Comparison of ENCODE assay signal across 1 cellular context in the genomic region with DNA sequence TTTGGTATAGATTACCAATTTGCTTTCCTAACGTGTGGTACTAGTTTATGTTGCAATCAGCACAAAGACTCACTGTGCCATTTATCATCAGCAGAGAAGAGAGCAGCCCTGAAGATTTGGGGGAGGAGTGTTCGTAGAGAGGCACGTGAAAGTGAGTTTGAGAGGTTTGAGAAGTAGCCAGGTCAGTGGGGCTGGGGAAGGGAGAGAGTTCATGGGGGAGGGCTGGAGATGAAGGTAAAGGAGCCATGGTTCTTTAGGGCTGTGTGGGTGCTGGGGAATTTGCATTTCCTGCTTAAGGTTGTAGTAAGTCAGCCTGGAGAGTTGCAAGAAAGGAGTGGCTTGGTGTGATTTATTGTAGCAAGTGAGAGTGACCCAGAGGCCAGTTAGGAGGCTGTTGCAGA.
TF ChIP-seq lines count a peak whose summit lies in the region.

No MANE protein-coding gene starts in this region.

TF ChIP-seq in HEK293, 187 proteins besides CTCF, POLR2A, EP300 and RAD21 (continued from another document and continues in another):
- TF ChIP-seq, protein P1, sequence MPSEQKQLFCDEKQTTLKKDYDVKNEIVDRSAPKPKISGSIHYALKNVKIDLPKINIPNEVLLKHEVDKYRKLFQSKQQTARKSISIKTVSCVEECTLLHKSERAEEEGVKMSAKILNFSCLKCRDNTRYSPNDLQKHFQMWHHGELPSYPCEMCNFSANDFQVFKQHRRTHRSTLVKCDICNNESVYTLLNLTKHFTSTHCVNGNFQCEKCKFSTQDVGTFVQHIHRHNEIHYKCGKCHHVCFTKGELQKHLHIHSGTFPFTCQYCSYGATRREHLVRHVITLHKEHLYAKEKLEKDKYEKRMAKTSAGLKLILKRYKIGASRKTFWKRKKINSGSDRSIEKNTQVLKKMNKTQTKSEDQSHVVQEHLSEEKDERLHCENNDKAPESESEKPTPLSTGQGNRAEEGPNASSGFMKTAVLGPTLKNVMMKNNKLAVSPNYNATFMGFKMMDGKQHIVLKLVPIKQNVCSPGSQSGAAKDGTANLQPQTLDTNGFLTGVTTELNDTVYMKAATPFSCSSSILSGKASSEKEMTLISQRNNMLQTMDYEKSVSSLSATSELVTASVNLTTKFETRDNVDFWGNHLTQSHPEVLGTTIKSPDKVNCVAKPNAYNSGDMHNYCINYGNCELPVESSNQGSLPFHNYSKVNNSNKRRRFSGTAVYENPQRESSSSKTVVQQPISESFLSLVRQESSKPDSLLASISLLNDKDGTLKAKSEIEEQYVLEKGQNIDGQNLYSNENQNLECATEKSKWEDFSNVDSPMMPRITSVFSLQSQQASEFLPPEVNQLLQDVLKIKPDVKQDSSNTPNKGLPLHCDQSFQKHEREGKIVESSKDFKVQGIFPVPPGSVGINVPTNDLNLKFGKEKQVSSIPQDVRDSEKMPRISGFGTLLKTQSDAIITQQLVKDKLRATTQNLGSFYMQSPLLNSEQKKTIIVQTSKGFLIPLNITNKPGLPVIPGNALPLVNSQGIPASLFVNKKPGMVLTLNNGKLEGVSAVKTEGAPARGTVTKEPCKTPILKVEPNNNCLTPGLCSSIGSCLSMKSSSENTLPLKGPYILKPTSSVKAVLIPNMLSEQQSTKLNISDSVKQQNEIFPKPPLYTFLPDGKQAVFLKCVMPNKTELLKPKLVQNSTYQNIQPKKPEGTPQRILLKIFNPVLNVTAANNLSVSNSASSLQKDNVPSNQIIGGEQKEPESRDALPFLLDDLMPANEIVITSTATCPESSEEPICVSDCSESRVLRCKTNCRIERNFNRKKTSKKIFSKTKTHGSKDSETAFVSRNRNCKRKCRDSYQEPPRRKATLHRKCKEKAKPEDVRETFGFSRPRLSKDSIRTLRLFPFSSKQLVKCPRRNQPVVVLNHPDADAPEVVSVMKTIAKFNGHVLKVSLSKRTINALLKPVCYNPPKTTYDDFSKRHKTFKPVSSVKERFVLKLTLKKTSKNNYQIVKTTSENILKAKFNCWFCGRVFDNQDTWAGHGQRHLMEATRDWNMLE (tag by site-specific recombination; conservative IDR thresholded peaks at IDR 0.05; ENCODE audit: low read depth): no peak
- no peak for TF ChIP-seq ZNF548 (tag by site-specific recombination; IDR thresholded peaks at IDR 0.05)
- TF ChIP-seq ZNF488 (tag by site-specific recombination; IDR thresholded peaks at IDR 0.05): no peak
- no peak for TF ChIP-seq ZNF146 (tag by site-specific recombination; IDR thresholded peaks at IDR 0.05)
- TF ChIP-seq, protein P2, sequence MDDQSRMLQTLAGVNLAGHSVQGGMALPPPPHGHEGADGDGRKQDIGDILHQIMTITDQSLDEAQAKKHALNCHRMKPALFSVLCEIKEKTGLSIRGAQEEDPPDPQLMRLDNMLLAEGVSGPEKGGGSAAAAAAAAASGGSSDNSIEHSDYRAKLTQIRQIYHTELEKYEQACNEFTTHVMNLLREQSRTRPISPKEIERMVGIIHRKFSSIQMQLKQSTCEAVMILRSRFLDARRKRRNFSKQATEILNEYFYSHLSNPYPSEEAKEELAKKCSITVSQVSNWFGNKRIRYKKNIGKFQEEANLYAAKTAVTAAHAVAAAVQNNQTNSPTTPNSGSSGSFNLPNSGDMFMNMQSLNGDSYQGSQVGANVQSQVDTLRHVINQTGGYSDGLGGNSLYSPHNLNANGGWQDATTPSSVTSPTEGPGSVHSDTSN (CRISPR knock-in tag; IDR thresholded peaks at IDR 0.05): no peak
- TF ChIP-seq EGR2 (tag by site-specific recombination; IDR thresholded peaks at IDR 0.05; ENCODE audit: low read depth): no peak
- TF ChIP-seq ZNF585B (tag by site-specific recombination; IDR thresholded peaks at IDR 0.05): no peak
- TF ChIP-seq ZNF214 (tag by site-specific recombination; IDR thresholded peaks at IDR 0.05; ENCODE audit: borderline replicate concordance): no peak
- no peak for TF ChIP-seq ZXDB (tag by site-specific recombination; IDR thresholded peaks at IDR 0.05)
- TF ChIP-seq, protein P3, sequence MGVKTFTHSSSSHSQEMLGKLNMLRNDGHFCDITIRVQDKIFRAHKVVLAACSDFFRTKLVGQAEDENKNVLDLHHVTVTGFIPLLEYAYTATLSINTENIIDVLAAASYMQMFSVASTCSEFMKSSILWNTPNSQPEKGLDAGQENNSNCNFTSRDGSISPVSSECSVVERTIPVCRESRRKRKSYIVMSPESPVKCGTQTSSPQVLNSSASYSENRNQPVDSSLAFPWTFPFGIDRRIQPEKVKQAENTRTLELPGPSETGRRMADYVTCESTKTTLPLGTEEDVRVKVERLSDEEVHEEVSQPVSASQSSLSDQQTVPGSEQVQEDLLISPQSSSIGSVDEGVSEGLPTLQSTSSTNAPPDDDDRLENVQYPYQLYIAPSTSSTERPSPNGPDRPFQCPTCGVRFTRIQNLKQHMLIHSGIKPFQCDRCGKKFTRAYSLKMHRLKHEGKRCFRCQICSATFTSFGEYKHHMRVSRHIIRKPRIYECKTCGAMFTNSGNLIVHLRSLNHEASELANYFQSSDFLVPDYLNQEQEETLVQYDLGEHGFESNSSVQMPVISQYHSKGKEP (tag by site-specific recombination; IDR thresholded peaks at IDR 0.05): no peak
- TF ChIP-seq RBAK (tag by site-specific recombination; IDR thresholded peaks at IDR 0.05): no peak
- TF ChIP-seq ZNF692 (tag by site-specific recombination; IDR thresholded peaks at IDR 0.05): peak; percentile 96
- TF ChIP-seq ZNF560 (tag by site-specific recombination; IDR thresholded peaks at IDR 0.05; ENCODE audit: borderline replicate concordance): no peak
- TF ChIP-seq SCRT2 (tag by site-specific recombination; IDR thresholded peaks at IDR 0.05): no peak
- no peak for TF ChIP-seq GLI4 (tag by site-specific recombination; IDR thresholded peaks at IDR 0.05)
- no peak for TF ChIP-seq ZNF140 (tag by site-specific recombination; IDR thresholded peaks at IDR 0.05)
- TF ChIP-seq ZNF660 (tag by site-specific recombination; IDR thresholded peaks at IDR 0.05): no peak
- TF ChIP-seq, protein P4, sequence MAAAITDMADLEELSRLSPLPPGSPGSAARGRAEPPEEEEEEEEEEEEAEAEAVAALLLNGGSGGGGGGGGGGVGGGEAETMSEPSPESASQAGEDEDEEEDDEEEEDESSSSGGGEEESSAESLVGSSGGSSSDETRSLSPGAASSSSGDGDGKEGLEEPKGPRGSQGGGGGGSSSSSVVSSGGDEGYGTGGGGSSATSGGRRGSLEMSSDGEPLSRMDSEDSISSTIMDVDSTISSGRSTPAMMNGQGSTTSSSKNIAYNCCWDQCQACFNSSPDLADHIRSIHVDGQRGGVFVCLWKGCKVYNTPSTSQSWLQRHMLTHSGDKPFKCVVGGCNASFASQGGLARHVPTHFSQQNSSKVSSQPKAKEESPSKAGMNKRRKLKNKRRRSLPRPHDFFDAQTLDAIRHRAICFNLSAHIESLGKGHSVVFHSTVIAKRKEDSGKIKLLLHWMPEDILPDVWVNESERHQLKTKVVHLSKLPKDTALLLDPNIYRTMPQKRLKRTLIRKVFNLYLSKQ (tag by site-specific recombination; IDR thresholded peaks at IDR 0.05; ENCODE audit: borderline replicate concordance): no peak
- no peak for TF ChIP-seq ZFP3 (tag by site-specific recombination; IDR thresholded peaks at IDR 0.05; ENCODE audit: low read depth)
- TF ChIP-seq ZFP69B (tag by site-specific recombination; IDR thresholded peaks at IDR 0.05): peak; percentile 95
- TF ChIP-seq ZNF19 (tag by site-specific recombination; IDR thresholded peaks at IDR 0.05; ENCODE audit: low read depth): no peak
- TF ChIP-seq ZNF433 (tag by site-specific recombination; IDR thresholded peaks at IDR 0.05; ENCODE audit: low read depth): no peak
- TF ChIP-seq ZBTB17 (tag by site-specific recombination; IDR thresholded peaks at IDR 0.05): 0 out of 2 replicates have a peak, but pooled peaks have one; percentile 12
- no peak for TF ChIP-seq ZNF366 (tag by site-specific recombination; conservative IDR thresholded peaks at IDR 0.05)
- peak; percentile 38; the same call in 1 of the 2 replicates for TF ChIP-seq SP3 (tag by site-specific recombination; IDR thresholded peaks at IDR 0.05)
- TF ChIP-seq ZSCAN5A (tag by site-specific recombination; IDR thresholded peaks at IDR 0.05): no peak
- TF ChIP-seq OVOL3 (tag by site-specific recombination; IDR thresholded peaks at IDR 0.05): no peak
- TF ChIP-seq ZFHX2 (tag by site-specific recombination; conservative IDR thresholded peaks at IDR 0.05): peak; percentile 35; the same call in 1 of the 2 replicates
- no peak for TF ChIP-seq IKZF3 (tag by site-specific recombination; IDR thresholded peaks at IDR 0.05)
- no peak for TF ChIP-seq ZNF658 (tag by site-specific recombination; IDR thresholded peaks at IDR 0.05)
- TF ChIP-seq ZNF175 (tag by site-specific recombination; IDR thresholded peaks at IDR 0.05): no peak
- TF ChIP-seq, protein P5, sequence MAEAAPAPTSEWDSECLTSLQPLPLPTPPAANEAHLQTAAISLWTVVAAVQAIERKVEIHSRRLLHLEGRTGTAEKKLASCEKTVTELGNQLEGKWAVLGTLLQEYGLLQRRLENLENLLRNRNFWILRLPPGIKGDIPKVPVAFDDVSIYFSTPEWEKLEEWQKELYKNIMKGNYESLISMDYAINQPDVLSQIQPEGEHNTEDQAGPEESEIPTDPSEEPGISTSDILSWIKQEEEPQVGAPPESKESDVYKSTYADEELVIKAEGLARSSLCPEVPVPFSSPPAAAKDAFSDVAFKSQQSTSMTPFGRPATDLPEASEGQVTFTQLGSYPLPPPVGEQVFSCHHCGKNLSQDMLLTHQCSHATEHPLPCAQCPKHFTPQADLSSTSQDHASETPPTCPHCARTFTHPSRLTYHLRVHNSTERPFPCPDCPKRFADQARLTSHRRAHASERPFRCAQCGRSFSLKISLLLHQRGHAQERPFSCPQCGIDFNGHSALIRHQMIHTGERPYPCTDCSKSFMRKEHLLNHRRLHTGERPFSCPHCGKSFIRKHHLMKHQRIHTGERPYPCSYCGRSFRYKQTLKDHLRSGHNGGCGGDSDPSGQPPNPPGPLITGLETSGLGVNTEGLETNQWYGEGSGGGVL (tag by site-specific recombination; IDR thresholded peaks at IDR 0.05): no peak
- TF ChIP-seq ZNF776 (tag by site-specific recombination; IDR thresholded peaks at IDR 0.05; ENCODE audit: borderline replicate concordance): no peak
- TF ChIP-seq, protein P6, sequence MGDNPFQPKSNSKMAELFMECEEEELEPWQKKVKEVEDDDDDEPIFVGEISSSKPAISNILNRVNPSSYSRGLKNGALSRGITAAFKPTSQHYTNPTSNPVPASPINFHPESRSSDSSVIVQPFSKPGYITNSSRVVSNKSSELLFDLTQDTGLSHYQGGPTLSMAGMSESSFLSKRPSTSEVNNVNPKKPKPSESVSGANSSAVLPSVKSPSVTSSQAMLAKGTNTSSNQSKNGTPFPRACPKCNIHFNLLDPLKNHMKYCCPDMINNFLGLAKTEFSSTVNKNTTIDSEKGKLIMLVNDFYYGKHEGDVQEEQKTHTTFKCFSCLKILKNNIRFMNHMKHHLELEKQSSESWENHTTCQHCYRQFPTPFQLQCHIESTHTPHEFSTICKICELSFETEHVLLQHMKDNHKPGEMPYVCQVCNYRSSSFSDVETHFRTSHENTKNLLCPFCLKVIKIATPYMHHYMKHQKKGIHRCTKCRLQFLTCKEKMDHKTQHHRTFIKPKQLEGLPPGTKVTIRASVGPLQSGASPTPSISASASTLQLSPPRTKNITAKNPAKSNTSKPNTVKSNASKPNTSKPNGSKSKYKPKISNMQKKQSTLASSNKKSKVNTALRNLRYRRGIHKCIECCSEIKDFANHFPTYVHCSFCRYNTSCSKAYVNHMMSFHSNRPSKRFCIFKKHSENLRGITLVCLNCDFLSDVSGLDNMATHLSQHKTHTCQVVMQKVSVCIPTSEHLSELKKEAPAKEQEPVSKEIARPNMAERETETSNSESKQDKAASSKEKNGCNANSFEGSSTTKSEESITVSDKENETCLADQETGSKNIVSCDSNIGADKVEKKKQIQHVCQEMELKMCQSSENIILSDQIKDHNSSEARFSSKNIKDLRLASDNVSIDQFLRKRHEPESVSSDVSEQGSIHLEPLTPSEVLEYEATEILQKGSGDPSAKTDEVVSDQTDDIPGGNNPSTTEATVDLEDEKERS (tag by site-specific recombination; IDR thresholded peaks at IDR 0.05): no peak
- no peak for TF ChIP-seq ZNF791 (tag by site-specific recombination; IDR thresholded peaks at IDR 0.05)
